Comparison of ENCODE assay signal across 27 cellular contexts in genomic region chr20:60172306-60172984, GRCh38.
DNase-seq lines count a peak whose midpoint lies in the region; ATAC-seq and TF ChIP-seq lines count a peak whose summit lies in the region.
"Had no signal": no experiment of that assay in that cellular context is flagged by ENCODE, and none has a peak within 500 bp of the region (broad histone marks: within the 10 kb centered on the region; RNA-seq: fewer than 3 reads in every experiment).

No MANE protein-coding gene starts in this region.

- no peak for TF ChIP-seq POLR2A in esophagus muscularis mucosa (IDR thresholded peaks at IDR 0.05; ENCODE audit: low read depth)

- intact Hi-C loops in esophagus muscularis mucosa (cut with DNase I), result no loop called here
- intact Hi-C loops in sciatic nerve (cut with DNase I), result no loop called here

- H3K27ac ChIP-seq in esophagus muscularis mucosa (replicated peaks in 1 of 4), result no peak overlapping the region
- H3K27ac ChIP-seq: A549, RWPE1, SK-N-MC had no signal

- H3K36me3 ChIP-seq in esophagus muscularis mucosa, result no peaks in the 10 kb centered on the region
- H3K36me3 ChIP-seq: BE2C had no signal

- H3K4me3 ChIP-seq in AG10803 (ENCODE audit: low read length) (no peak overlapping the region), esophagus muscularis mucosa (no peak overlapping the region)
- H3K4me3 ChIP-seq: A549, SK-N-MC had no signal

- WGBS in esophagus muscularis mucosa, result 84% methylated on average over 8 of the region's 8 CpGs

- peak; percentile 93 for ATAC-seq in sciatic nerve
- no peak for ATAC-seq in GM19395 (IDR thresholded peaks at IDR 0.05; ENCODE audit: unreplicated experiment)
- no peak for ATAC-seq in HG02678 (IDR thresholded peaks at IDR 0.05; ENCODE audit: unreplicated experiment)
- ATAC-seq in GM18498 (IDR thresholded peaks at IDR 0.05; ENCODE audit: unreplicated experiment), result no peak
- ATAC-seq: A549, HCT116, HepG2, Panc1 had no signal

- DNase-seq in AG10803 (ENCODE audit: low read depth), result peak; percentile 6
- peak; percentile 3 for DNase-seq in GM04503 (ENCODE audit: low read depth)
- peak; percentile 39 for DNase-seq in esophagus muscularis mucosa (ENCODE audit: extremely low spot score)
- no peak for DNase-seq in sciatic nerve (ENCODE audit: low spot score)
- no peak for DNase-seq in GF-D8 (lab: John Stamatoyannopoulos, UW)
- DNase-seq: BE2C, Calu3, DMS79 treated with DMSO at 0.1 percent for 48 hours, Karpas-422, NCI-H1092, NCI-H1436, NCI-H187, NCI-H2081 treated with DMSO at 0.1 percent for 48 hours, NCI-H2171, NCI-H226, NCI-H510A, NCI-H69, SIG-M5 had no signal

- peaks cover 0 to 2% (median 0%) of the 10 kb centered on the region in 4 donors for H3K27me3 ChIP-seq in esophagus muscularis mucosa
- H3K27me3 ChIP-seq: BE2C had no signal

- TF ChIP-seq CTCF in AG10803 (conservative IDR thresholded peaks at IDR 0.05; ENCODE audit: low read length) (no peak), esophagus muscularis mucosa (IDR thresholded peaks at IDR 0.05) (no peak)

- no peaks in the 10 kb centered on the region for H3K9me3 ChIP-seq in esophagus muscularis mucosa
- H3K9me3 ChIP-seq: BE2C had no signal

- no peak for TF ChIP-seq EP300 in esophagus muscularis mucosa (IDR thresholded peaks at IDR 0.05)

- no peaks in the 10 kb centered on the region for H3K4me1 ChIP-seq in esophagus muscularis mucosa
- H3K4me1 ChIP-seq: A549, BE2C had no signal

Comparison
In these comparisons a context has a peak if more than half of its experiments do, and no peak if none do; other contexts are left out.
1. DNase-seq: peak in AG10803 (single experiment), GM04503 (single experiment) and esophagus muscularis mucosa (single experiment); none in sciatic nerve (single experiment) and GF-D8 (single experiment).